In the genomic region with DNA sequence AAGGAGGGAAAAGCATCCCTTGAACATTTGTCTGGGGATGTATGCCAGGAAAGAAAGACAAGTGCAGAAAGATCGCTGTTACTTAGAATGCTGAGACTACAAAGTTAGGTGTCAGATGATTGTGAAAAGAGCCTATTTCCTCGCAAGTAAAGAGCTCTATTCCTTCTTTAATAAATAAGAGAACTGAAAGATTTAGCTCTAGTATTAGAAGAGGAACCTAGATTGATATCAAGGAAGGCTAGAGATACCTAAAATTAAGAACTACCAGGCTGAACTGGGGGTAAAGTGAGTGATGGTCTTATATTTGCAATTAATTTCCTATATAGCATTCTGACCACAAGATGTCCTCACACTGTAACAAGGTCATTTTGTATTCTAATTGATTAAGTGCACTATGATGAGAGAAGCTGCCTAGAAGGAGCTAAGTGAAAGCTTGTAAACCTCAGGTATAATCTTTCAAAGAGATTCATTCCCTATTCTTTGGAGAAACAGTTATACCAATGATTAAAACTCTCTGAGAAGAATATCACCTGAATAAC, we compare ENCODE assay signal across 2 cellular contexts.
TF ChIP-seq lines count a peak whose summit lies in the region.

No MANE protein-coding gene starts in this region.

TF ChIP-seq in HCT116, 20 proteins besides CTCF, POLR2A, EP300 and RAD21 (continued from another document):
- TF ChIP-seq SIN3A (IDR thresholded peaks at IDR 0.05; ENCODE audit: low read depth) (no peak), FOSL1 (IDR thresholded peaks at IDR 0.05; ENCODE audit: low read depth) (no peak), JUND (IDR thresholded peaks at IDR 0.05) (no peak), ZNF274 (IDR thresholded peaks at IDR 0.05; ENCODE audit: low read depth, low read length) (no peak), POLR2AphosphoS5 (IDR thresholded peaks at IDR 0.05; ENCODE audit: low read depth, low read length) (no peak)

TF ChIP-seq in WTC11, 78 proteins besides CTCF, POLR2A, EP300 and RAD21:
- TF ChIP-seq, protein P1, sequence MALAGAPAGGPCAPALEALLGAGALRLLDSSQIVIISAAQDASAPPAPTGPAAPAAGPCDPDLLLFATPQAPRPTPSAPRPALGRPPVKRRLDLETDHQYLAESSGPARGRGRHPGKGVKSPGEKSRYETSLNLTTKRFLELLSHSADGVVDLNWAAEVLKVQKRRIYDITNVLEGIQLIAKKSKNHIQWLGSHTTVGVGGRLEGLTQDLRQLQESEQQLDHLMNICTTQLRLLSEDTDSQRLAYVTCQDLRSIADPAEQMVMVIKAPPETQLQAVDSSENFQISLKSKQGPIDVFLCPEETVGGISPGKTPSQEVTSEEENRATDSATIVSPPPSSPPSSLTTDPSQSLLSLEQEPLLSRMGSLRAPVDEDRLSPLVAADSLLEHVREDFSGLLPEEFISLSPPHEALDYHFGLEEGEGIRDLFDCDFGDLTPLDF (CRISPR knock-in tag; IDR thresholded peaks at IDR 0.05): no peak
- TF ChIP-seq ZNF219 (CRISPR knock-in tag; IDR thresholded peaks at IDR 0.05; ENCODE audit: borderline replicate concordance) (no peak), ZBTB21 (CRISPR knock-in tag; IDR thresholded peaks at IDR 0.05; ENCODE audit: borderline replicate concordance) (no peak), GTF2I (CRISPR knock-in tag; conservative IDR thresholded peaks at IDR 0.05) (no peak)
- TF ChIP-seq, protein P2, sequence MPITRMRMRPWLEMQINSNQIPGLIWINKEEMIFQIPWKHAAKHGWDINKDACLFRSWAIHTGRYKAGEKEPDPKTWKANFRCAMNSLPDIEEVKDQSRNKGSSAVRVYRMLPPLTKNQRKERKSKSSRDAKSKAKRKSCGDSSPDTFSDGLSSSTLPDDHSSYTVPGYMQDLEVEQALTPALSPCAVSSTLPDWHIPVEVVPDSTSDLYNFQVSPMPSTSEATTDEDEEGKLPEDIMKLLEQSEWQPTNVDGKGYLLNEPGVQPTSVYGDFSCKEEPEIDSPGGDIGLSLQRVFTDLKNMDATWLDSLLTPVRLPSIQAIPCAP (CRISPR knock-in tag; IDR thresholded peaks at IDR 0.05): no peak
- TF ChIP-seq, protein P3, sequence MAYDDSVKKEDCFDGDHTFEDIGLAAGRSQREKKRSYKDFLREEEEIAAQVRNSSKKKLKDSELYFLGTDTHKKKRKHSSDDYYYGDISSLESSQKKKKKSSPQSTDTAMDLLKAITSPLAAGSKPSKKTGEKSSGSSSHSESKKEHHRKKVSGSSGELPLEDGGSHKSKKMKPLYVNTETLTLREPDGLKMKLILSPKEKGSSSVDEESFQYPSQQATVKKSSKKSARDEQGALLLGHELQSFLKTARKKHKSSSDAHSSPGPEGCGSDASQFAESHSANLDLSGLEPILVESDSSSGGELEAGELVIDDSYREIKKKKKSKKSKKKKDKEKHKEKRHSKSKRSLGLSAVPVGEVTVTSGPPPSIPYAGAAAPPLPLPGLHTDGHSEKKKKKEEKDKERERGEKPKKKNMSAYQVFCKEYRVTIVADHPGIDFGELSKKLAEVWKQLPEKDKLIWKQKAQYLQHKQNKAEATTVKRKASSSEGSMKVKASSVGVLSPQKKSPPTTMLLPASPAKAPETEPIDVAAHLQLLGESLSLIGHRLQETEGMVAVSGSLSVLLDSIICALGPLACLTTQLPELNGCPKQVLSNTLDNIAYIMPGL (CRISPR knock-in tag; IDR thresholded peaks at IDR 0.05): no peak
- TF ChIP-seq, protein P4, sequence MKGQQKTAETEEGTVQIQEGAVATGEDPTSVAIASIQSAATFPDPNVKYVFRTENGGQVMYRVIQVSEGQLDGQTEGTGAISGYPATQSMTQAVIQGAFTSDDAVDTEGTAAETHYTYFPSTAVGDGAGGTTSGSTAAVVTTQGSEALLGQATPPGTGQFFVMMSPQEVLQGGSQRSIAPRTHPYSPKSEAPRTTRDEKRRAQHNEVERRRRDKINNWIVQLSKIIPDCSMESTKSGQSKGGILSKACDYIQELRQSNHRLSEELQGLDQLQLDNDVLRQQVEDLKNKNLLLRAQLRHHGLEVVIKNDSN (CRISPR knock-in tag; IDR thresholded peaks at IDR 0.05): no peak
- TF ChIP-seq, protein P5, sequence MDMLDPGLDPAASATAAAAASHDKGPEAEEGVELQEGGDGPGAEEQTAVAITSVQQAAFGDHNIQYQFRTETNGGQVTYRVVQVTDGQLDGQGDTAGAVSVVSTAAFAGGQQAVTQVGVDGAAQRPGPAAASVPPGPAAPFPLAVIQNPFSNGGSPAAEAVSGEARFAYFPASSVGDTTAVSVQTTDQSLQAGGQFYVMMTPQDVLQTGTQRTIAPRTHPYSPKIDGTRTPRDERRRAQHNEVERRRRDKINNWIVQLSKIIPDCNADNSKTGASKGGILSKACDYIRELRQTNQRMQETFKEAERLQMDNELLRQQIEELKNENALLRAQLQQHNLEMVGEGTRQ (CRISPR knock-in tag; IDR thresholded peaks at IDR 0.05): no peak
